In genomic region chr15:52191207-52191606, GRCh38 we compare ENCODE assay signal across 9 cellular contexts. TPM values are rescaled to one million over a fixed set of nuclear protein-coding genes. Genes with fewer than 3 reads are reported as not detected.
DNase-seq lines count a peak whose midpoint lies in the region; ATAC-seq, FAIRE-seq and TF ChIP-seq lines count a peak whose summit lies in the region.
"Had no signal": no experiment of that assay in that cellular context is flagged by ENCODE, and none has a peak within 500 bp of the region (broad histone marks: within the 10 kb centered on the region; RNA-seq: fewer than 3 reads in every experiment).

GNB5 (minus strand) TSS chr15:52191392; CDS start chr15:52184676, 6,716 bp downstream.

- WGBS in sigmoid colon, 2 donors = 80 to 91% methylated on average over 7 of the region's 7 CpGs

- no peak within 1 kb of the TSS for H3K27ac Mint-ChIP-seq in T-helper 17 cell

- no peaks in the 10 kb centered on the region for H3K27me3 Mint-ChIP-seq in T-helper 17 cell

- POLR2A ChIA-PET in HEK293 (lab: Yijun Ruan, JAX) = interaction anchor here (0.7 kb wide), 1 partner anchor 212 kb away, joined by 3 read pairs; no protein-coding TSS in a partner anchor

- no peak for ATAC-seq in T-helper 17 cell
- no peak for ATAC-seq in HG03108 (IDR thresholded peaks at IDR 0.05; ENCODE audit: unreplicated experiment)

- FAIRE-seq in GM12892 (lab: Jason Lieb, UNC) = no peak

- H3K27ac ChIP-seq in HEK293 (ENCODE audit: extremely low read depth, low read depth, low read length) (no peak within 1 kb of the TSS), left ventricle myocardium inferior (replicated peaks) (no peak within 1 kb of the TSS), sigmoid colon (no peak within 1 kb of the TSS)

- no peaks in the 10 kb centered on the region for H3K4me1 Mint-ChIP-seq in T-helper 17 cell

- H3K36me3 ChIP-seq in HEK293 (ENCODE audit: control insufficient read depth in 2 of 2, insufficient read depth in 1 of 2, low read length in 2 of 2) (peaks cover 4 to 8% of the 10 kb centered on the region in 2 experiments), left ventricle myocardium inferior (peaks cover 3% of the 10 kb centered on the region), sigmoid colon (no peaks in the 10 kb centered on the region)

- H3K4me1 ChIP-seq in HEK293 (ENCODE audit: control insufficient read depth, insufficient read depth, low read length) (no peaks in the 10 kb centered on the region), left ventricle myocardium inferior (no peaks in the 10 kb centered on the region), sigmoid colon (no peaks in the 10 kb centered on the region)

- H3K4me3 Mint-ChIP-seq in T-helper 17 cell = no peak within 1 kb of the TSS

- CTCF ChIA-PET in HEK293 (lab: Yijun Ruan, JAX) = interaction anchor here (0.7 kb wide), 1 partner anchor 26 kb away, joined by 3 read pairs; no protein-coding TSS in a partner anchor

- H3K27me3 ChIP-seq in left ventricle myocardium inferior (ENCODE audit: low read depth) = no peaks in the 10 kb centered on the region
- H3K27me3 ChIP-seq in sigmoid colon = no peaks in the 10 kb centered on the region

- TF ChIP-seq POLR2A in sigmoid colon (IDR thresholded peaks at IDR 0.05) (no peak), GM12892 (IDR thresholded peaks at IDR 0.05; ENCODE audit: low read depth, low read length) (no peak)

- H3K4me3 ChIP-seq in HEK293 (ENCODE audit: low read depth, low read length) (no peak within 1 kb of the TSS), left ventricle myocardium inferior (no peak within 1 kb of the TSS), sigmoid colon (no peak within 1 kb of the TSS)

- no peak for TF ChIP-seq EP300 in sigmoid colon (IDR thresholded peaks at IDR 0.05)

- intact Hi-C loops in left ventricle myocardium inferior (cut with micrococcal nuclease) (no loop called here), sigmoid colon (cut with DNase I) (no loop called here)

- H3K36me3 Mint-ChIP-seq in T-helper 17 cell (ENCODE audit: low read depth) = peaks cover 5% of the 10 kb centered on the region

- H3K9me3 ChIP-seq in HEK293 (ENCODE audit: control insufficient read depth, insufficient read depth, low read depth, low read length) (no peaks in the 10 kb centered on the region), T-helper 17 cell (ENCODE audit: control insufficient read depth, low read length, poor library complexity, severe bottlenecking) (no peaks in the 10 kb centered on the region), left ventricle myocardium inferior (replicated peaks) (no peaks in the 10 kb centered on the region), sigmoid colon (no peaks in the 10 kb centered on the region)

- TF ChIP-seq CTCF in HEK293 (tag by site-specific recombination; IDR thresholded peaks at IDR 0.05) = no peak
- no peak for TF ChIP-seq CTCF in left ventricle myocardium inferior (IDR thresholded peaks at IDR 0.05; ENCODE audit: borderline replicate concordance)
- no peak for TF ChIP-seq CTCF in sigmoid colon (IDR thresholded peaks at IDR 0.05)

- DNase-seq in T-helper 17 cell (no peak), left ventricle myocardium inferior (no peak), sigmoid colon (no peak), iPS-NIHi11 (ENCODE audit: low spot score) (no peak), NCI-H526 (lab: John Stamatoyannopoulos, UW) (no peak), GM12892 (ENCODE audit: insufficient read length) (no peak)
- DNase-seq: activated T-cell treated with anti-CD3 and anti-CD28 coated beads, Interleukin-2, amount 50 U/mL, for 1 hour had no signal

TF ChIP-seq in HEK293, 187 proteins besides CTCF, POLR2A, EP300 and RAD21:
- TF ChIP-seq ZNF426 (tag by site-specific recombination; IDR thresholded peaks at IDR 0.05) = no peak
- peak; percentile 76 for TF ChIP-seq ZIC2 (tag by site-specific recombination; IDR thresholded peaks at IDR 0.05)
- 0 out of 2 replicates have a peak, but pooled peaks have one; percentile 30 for TF ChIP-seq ZNF18 (tag by site-specific recombination; IDR thresholded peaks at IDR 0.05)

RNA-seq across cellular contexts. Expression of gene GNB5, which starts in this region (rescaled TPM):
- 10 to 100 TPM; 63.2 to 79.7 TPM for total RNA-seq in T-helper 17 cell
- 10.5 TPM for total RNA-seq in left ventricle myocardium inferior
- total RNA-seq in sigmoid colon = 10 to 100 TPM; 31.9 to 39.9 (median 35.6) TPM
- 10 to 100 TPM in 1 of 3 donors, 1 to 10 TPM in 2; 7.8 to 16.5 (median 9.0) TPM for polyA plus RNA-seq in sigmoid colon
- polyA plus RNA-seq in GM12892 (2012; ENCODE audit: missing spikeins) = 13.8 TPM
